Comparison of ENCODE assay signal across 1 cellular context in genomic region chr5:138230981-138231589, GRCh38.
TF ChIP-seq lines count a peak whose summit lies in the region.

No MANE protein-coding gene starts in this region.

TF ChIP-seq in GM23338, 12 proteins besides CTCF, POLR2A, EP300 and RAD21 (continued from another document):
- TF ChIP-seq ZNF462 (CRISPR knock-in tag; IDR thresholded peaks at IDR 0.05), result no peak
- TF ChIP-seq REST (IDR thresholded peaks at IDR 0.05; ENCODE audit: unreplicated experiment), result no peak
TF ChIP-seq in GM23338: peak in this region for 0.
